Comparison of ENCODE assay signal across 8 cellular contexts in the genomic region with DNA sequence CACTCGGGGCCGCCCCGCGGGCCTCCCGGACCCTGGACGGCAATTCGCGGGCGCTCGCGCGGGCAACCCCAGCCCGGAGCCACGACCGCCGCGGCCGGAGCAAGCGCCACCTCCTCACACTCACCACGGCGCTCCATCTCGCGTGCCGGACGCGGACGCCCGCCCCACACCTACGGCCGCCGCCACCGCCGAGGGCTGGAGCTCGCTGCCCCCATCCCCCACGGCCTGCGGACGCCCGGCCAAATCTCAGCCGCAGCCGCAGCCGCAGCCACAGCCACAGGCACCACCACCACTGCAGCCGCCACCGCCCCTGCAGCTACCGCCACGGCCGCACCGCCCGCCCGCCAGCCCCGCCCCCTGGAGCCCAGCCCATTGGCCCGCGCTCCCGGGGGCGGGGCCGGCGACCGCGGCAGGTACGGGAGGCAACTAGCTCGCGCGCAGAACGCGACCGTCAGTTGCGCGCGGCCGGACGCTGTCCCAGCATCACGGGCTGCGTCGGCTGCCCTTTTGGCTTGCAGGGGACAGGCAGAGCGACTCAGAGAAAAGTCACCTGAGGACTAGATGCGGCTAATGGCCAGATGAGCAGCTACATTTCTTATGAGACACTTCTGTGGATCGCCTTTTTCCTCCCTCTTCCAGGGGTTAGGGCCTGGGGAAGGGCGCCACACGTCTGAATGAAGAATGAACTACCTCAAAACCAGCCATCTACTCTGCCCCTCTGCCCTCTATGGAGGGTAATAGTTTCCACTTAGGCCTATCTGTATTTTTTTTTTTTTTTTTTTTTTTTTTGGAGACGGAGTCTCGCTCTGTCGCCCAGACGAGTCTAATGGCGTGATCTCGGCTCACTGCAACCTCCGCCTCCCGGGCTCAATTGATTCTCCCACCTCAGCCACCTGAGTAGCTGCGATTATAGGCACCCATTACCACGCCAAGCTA. TPM values are rescaled to one million over a fixed set of nuclear protein-coding genes. Genes with fewer than 3 reads are reported as not detected.
A peak's percentile ranks its signal among the peaks of the same experiment; 100 is the strongest.
DNase-seq lines count a peak whose midpoint lies in the region; TF ChIP-seq lines count a peak whose summit lies in the region.

A gene with protein sequence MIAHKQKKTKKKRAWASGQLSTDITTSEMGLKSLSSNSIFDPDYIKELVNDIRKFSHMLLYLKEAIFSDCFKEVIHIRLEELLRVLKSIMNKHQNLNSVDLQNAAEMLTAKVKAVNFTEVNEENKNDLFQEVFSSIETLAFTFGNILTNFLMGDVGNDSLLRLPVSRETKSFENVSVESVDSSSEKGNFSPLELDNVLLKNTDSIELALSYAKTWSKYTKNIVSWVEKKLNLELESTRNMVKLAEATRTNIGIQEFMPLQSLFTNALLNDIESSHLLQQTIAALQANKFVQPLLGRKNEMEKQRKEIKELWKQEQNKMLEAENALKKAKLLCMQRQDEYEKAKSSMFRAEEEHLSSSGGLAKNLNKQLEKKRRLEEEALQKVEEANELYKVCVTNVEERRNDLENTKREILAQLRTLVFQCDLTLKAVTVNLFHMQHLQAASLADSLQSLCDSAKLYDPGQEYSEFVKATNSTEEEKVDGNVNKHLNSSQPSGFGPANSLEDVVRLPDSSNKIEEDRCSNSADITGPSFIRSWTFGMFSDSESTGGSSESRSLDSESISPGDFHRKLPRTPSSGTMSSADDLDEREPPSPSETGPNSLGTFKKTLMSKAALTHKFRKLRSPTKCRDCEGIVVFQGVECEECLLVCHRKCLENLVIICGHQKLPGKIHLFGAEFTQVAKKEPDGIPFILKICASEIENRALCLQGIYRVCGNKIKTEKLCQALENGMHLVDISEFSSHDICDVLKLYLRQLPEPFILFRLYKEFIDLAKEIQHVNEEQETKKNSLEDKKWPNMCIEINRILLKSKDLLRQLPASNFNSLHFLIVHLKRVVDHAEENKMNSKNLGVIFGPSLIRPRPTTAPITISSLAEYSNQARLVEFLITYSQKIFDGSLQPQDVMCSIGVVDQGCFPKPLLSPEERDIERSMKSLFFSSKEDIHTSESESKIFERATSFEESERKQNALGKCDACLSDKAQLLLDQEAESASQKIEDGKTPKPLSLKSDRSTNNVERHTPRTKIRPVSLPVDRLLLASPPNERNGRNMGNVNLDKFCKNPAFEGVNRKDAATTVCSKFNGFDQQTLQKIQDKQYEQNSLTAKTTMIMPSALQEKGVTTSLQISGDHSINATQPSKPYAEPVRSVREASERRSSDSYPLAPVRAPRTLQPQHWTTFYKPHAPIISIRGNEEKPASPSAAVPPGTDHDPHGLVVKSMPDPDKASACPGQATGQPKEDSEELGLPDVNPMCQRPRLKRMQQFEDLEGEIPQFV (minus strand): TSS at position 294 of the 936 bp plus-strand sequence. CDS start 5,973 bp downstream, outside the sequence.

- H3K79me1 ChIP-seq in H9 (ENCODE audit: insufficient read depth, low read depth, low read length, poor library complexity, severe bottlenecking): no peaks in the 10 kb centered on the region

- 0 out of 2 replicates have a peak within 1 kb of the TSS, but pooled peaks have one; percentile 44 for H2BK15ac ChIP-seq in H9 (ENCODE audit: low read depth, low read length)

- peak; percentile 49 to 52 for TF ChIP-seq RAD21 in liver (IDR thresholded peaks at IDR 0.05)

- peak within 1 kb of the TSS; percentile 49; the same call in 1 of the 2 replicates for H3K14ac ChIP-seq in H9 (ENCODE audit: insufficient read depth, low read length)

- H3K27me3 ChIP-seq in H9 (ENCODE audit: insufficient read depth, low read length) (peaks cover 23% of the 10 kb centered on the region; the same call in 1 of the 2 replicates), WERI-Rb-1 (ENCODE audit: insufficient read depth, low read depth, severe bottlenecking) (no peaks in the 10 kb centered on the region), liver (ENCODE audit: control insufficient read depth in 4 of 4, insufficient read depth in 4 of 4, low read length in 3 of 4) (no peaks in the 10 kb centered on the region)

- peaks cover 0 to 2% of the 10 kb centered on the region in 2 experiments; a peak in 2 of 5 replicates for H3K9me3 Mint-ChIP-seq in H9

- H3K18ac ChIP-seq in H9 (ENCODE audit: insufficient read length, low read depth, low read length): peak within 1 kb of the TSS; percentile 7

- H4K8ac ChIP-seq in H9 (replicated peaks; ENCODE audit: insufficient read length, low read depth, low read length): no peak within 1 kb of the TSS

- no peaks in the 10 kb centered on the region for H3K36me3 Mint-ChIP-seq in H9 (ENCODE audit: insufficient read depth in 1 of 3, low read depth in 3 of 3)

- H2BK120ac ChIP-seq in H9 (ENCODE audit: low read depth, low read length, poor library complexity, severe bottlenecking): no peak within 1 kb of the TSS

- no peak within 1 kb of the TSS for H2BK20ac ChIP-seq in H9 (ENCODE audit: low read depth, low read length, poor library complexity, severe bottlenecking)

- H3K4me3 ChIP-seq in WERI-Rb-1 (ENCODE audit: low read depth, low read length): peak within 1 kb of the TSS; percentile 79
- H3K4me3 ChIP-seq in liver (ENCODE audit: low read depth in 1 of 3, low read length in 3 of 3): peak within 1 kb of the TSS; percentile 91 to 95 (median 93)

- peak within 1 kb of the TSS; percentile 71 to 83 for H3K4me3 Mint-ChIP-seq in H9

- H3K27ac ChIP-seq in H9 (ENCODE audit: insufficient read length, low read depth, low read length) (no peak within 1 kb of the TSS), WERI-Rb-1 (peak within 1 kb of the TSS; percentile 12; the same call in 1 of the 2 replicates), liver (ENCODE audit: low read depth in 1 of 2, low read length in 2 of 2) (peak within 1 kb of the TSS; percentile 96 to 99)

- no peak within 1 kb of the TSS for H2BK5ac ChIP-seq in H9 (ENCODE audit: insufficient read length, low read length)

- H3K4me2 ChIP-seq in H9 (ENCODE audit: insufficient read depth, insufficient read length, low read length): peak within 1 kb of the TSS; percentile 85

- no peak within 1 kb of the TSS for H4K91ac ChIP-seq in H9 (ENCODE audit: insufficient read length, low read depth, low read length)

- H3K4me1 ChIP-seq in H9 (ENCODE audit: insufficient read depth, low read length) (no peaks in the 10 kb centered on the region), liver (ENCODE audit: control insufficient read depth in 4 of 4, insufficient read depth in 4 of 4, low read length in 3 of 4) (peaks cover 3 to 20% (median 4%) of the 10 kb centered on the region in 4 donors)

- TF ChIP-seq CTCF in H9 (conservative IDR thresholded peaks at IDR 0.05) (0 out of 3 replicates have a peak, but pooled peaks have one; percentile 33), WERI-Rb-1 (IDR thresholded peaks at IDR 0.05; ENCODE audit: low read depth, low read length) (peak; percentile 20; the same call in 1 of the 2 replicates), liver (IDR thresholded peaks at IDR 0.05; ENCODE audit: low read depth, low read length, missing input control) (no peak)

- H3K9ac ChIP-seq in H9 (ENCODE audit: extremely low read depth, insufficient read length, low read length): peak within 1 kb of the TSS; percentile 12
- H3K9ac ChIP-seq in liver (ENCODE audit: low read depth in 1 of 2, low read length in 2 of 2): peak within 1 kb of the TSS; percentile 88 to 94

- H3K27me3 Mint-ChIP-seq in H9 (ENCODE audit: low read depth): peaks cover 77% of the 10 kb centered on the region

- H3K23me2 ChIP-seq in H9 (ENCODE audit: insufficient read length, low read depth, low read length, poor library complexity, severe bottlenecking): peaks cover 16% of the 10 kb centered on the region

- no peaks in the 10 kb centered on the region for H3K9me3 ChIP-seq in H9 (ENCODE audit: control insufficient read depth, low read depth, low read length)
- H3K9me3 ChIP-seq in WERI-Rb-1 (ENCODE audit: severe bottlenecking): no peaks in the 10 kb centered on the region
- H3K9me3 ChIP-seq in liver (ENCODE audit: control insufficient read depth in 4 of 4, low read length in 3 of 4): no peaks in the 10 kb centered on the region

- H4K20me1 ChIP-seq in H9 (ENCODE audit: control insufficient read depth, insufficient read depth, insufficient read length): no peaks in the 10 kb centered on the region

- H3K4me1 Mint-ChIP-seq in H9: peaks cover 18 to 20% of the 10 kb centered on the region in 2 experiments

- H3K56ac ChIP-seq in H9 (ENCODE audit: insufficient read length, low read depth, low read length): no peak within 1 kb of the TSS

- H3K23ac ChIP-seq in H9 (ENCODE audit: insufficient read length, low read depth, low read length): no peak within 1 kb of the TSS

- H2AFZ ChIP-seq in H9 (ENCODE audit: low read length): peak within 1 kb of the TSS; percentile 48

- H3T11ph ChIP-seq in H9 (ENCODE audit: low read length): no peak within 1 kb of the TSS

- no peak within 1 kb of the TSS for H4K5ac ChIP-seq in H9 (ENCODE audit: insufficient read length, low read depth, low read length)

- H3K79me2 ChIP-seq in H9 (ENCODE audit: insufficient read depth, low read length): no peaks in the 10 kb centered on the region

- no peaks in the 10 kb centered on the region for H3K36me3 ChIP-seq in WERI-Rb-1
- H3K36me3 ChIP-seq in liver (ENCODE audit: control insufficient read depth in 4 of 4, insufficient read depth in 3 of 4, low read depth in 1 of 4, low read length in 3 of 4): no peaks in the 10 kb centered on the region

- H3K4ac ChIP-seq in H9 (ENCODE audit: low read depth, low read length): no peak within 1 kb of the TSS

- H2BK12ac ChIP-seq in H9 (ENCODE audit: insufficient read length, low read depth, low read length): no peak within 1 kb of the TSS

- H2AK5ac ChIP-seq in H9 (ENCODE audit: insufficient read length, low read length): no peak within 1 kb of the TSS

- WGBS in H9 (ENCODE audit: extremely low coverage, insufficient read length, low lambda C conversion rate): no CpG with 5 or more reads among the region's 88 CpGs
- 7% methylated on average over 88 of the region's 88 CpGs for WGBS in liver

- H3K27ac Mint-ChIP-seq in H9: peak within 1 kb of the TSS in 1 of 3 experiments; percentile 29; a peak in 2 of 7 replicates

- DNase-seq in ELR (ENCODE audit: low read depth) (peak; percentile 87), H9 (peak; percentile 90), NCI-H1092 treated with DMSO at 0.1 percent for 48 hours (lab: John Stamatoyannopoulos, UW) (peak; percentile 62), WERI-Rb-1 (peak; percentile 89), cortex of kidney (lab: John Stamatoyannopoulos, UW) (peak; percentile 38), kidney glomerular epithelial cell (lab: John Stamatoyannopoulos, UW) (no peak)
- peak; percentile 58 for DNase-seq in stimulated activated CD4-positive, alpha-beta T cell treated with anti-CD3 and anti-CD28 coated beads, Interleukin-4, amount 100 ng/mL, for 1 hour

TF ChIP-seq in liver, 16 proteins besides CTCF, POLR2A, EP300 and RAD21 (continues in another document):
- TF ChIP-seq ATF3 (IDR thresholded peaks at IDR 0.05) (no peak), RXRA (IDR thresholded peaks at IDR 0.05) (peak; percentile 28), JUND (IDR thresholded peaks at IDR 0.05) (no peak)

RNA-seq across cellular contexts. Expression of the gene that starts here (rescaled TPM):
- total RNA-seq in H9 (2021): 1.0 and 1.3 TPM in 2 replicates
- total RNA-seq in liver: 10 to 100 TPM; 12.5 to 27.7 TPM
- polyA plus RNA-seq in liver: 10 to 100 TPM in 1 of 2 donors, 1 to 10 TPM in 1; 8.3 to 14.0 TPM
